8 cellular contexts compared by ENCODE assay signal in genomic region chr1:220733090-220733569, GRCh38. TPM values are rescaled to one million over a fixed set of nuclear protein-coding genes. Genes with fewer than 3 reads are reported as not detected.
A peak's percentile ranks its signal among the peaks of the same experiment; 100 is the strongest.
DNase-seq lines count a peak whose midpoint lies in the region; ATAC-seq and TF ChIP-seq lines count a peak whose summit lies in the region.

No MANE protein-coding gene starts in this region.

- H3F3A ChIP-seq in GM23338 (replicated peaks; ENCODE audit: low read depth), result no peaks in the 10 kb centered on the region

- H3K4me1 ChIP-seq in GM23338 (ENCODE audit: insufficient read depth), result no peaks in the 10 kb centered on the region
- peaks cover 0 to 18% (median 0%) of the 10 kb centered on the region in 3 donors for H3K4me1 ChIP-seq in gastroesophageal sphincter
- H3K4me1 ChIP-seq in testis, result peaks cover 7% of the 10 kb centered on the region

- peak overlapping the region; percentile 52 for H3K4me2 ChIP-seq in GM23338

- H3K9me3 Mint-ChIP-seq in GM23338, result no peaks in the 10 kb centered on the region; the same call in 2 of the 3 replicates

- H3K27ac ChIP-seq in GM23338 (ENCODE audit: low read depth) (no peak overlapping the region), gastroesophageal sphincter (peak overlapping the region in 3 of 4 donors; percentile 63 to 70 (median 69)), testis (peak overlapping the region in 1 of 2 donors; percentile 39)

- TF ChIP-seq EP300 in gastroesophageal sphincter (IDR thresholded peaks at IDR 0.05), result no peak

- no peak overlapping the region for H3K27ac Mint-ChIP-seq in GM23338

- DNase-seq in Daoy (ENCODE audit: low read depth) (peak; percentile 85), GM23338 (ENCODE audit: low spot score) (peak; percentile 93), LHCN-M2 (ENCODE audit: low read depth) (peak; percentile 81), SHP77 treated with DMSO at 0.1 percent for 48 hours (lab: John Stamatoyannopoulos, UW) (peak; percentile 64), omental fat pad (ENCODE audit: low spot score) (peak; percentile 59), testis (peak; percentile 72)
- peak; percentile 55 for DNase-seq in activated T-helper 9 cell treated with anti-CD3 and anti-CD28 coated beads, Interleukin-2, amount 50 U/mL, for 16 hours (ENCODE audit: low read depth)

- H4K20me1 ChIP-seq in GM23338 (replicated peaks; ENCODE audit: insufficient read depth), result no peaks in the 10 kb centered on the region

- H3K9me3 ChIP-seq in gastroesophageal sphincter (no peaks in the 10 kb centered on the region), testis (no peaks in the 10 kb centered on the region)

- H3K9me2 ChIP-seq in GM23338 (ENCODE audit: insufficient read depth), result 0 out of 2 replicates have a peak, but pooled peaks cover 7% of the 10 kb centered on the region

- H3K4me3 Mint-ChIP-seq in GM23338, result no peak overlapping the region

- TF ChIP-seq CTCF in GM23338 (conservative IDR thresholded peaks at IDR 0.05; ENCODE audit: low read depth in 2 of 2) (peak; percentile 87 to 95), gastroesophageal sphincter (IDR thresholded peaks at IDR 0.05) (peak; percentile 79 to 92 (median 82)), omental fat pad (IDR thresholded peaks at IDR 0.05) (peak in 2 of 3 donors; percentile 24 to 26), testis (IDR thresholded peaks at IDR 0.05) (peak; percentile 89 to 94 (median 92))

- no peaks in the 10 kb centered on the region for H3K36me3 Mint-ChIP-seq in GM23338 (ENCODE audit: low read depth)

- H3K4me3 ChIP-seq in GM23338 (no peak overlapping the region), gastroesophageal sphincter (peak overlapping the region in 1 of 2 donors; percentile 19), testis (peak overlapping the region; percentile 2 to 20)

- ATAC-seq in GM23338 (peak; percentile 99), gastroesophageal sphincter (peak; percentile 99), omental fat pad (ENCODE audit: low FRiP score) (peak; percentile 97)

- H3K79me2 ChIP-seq in GM23338 (replicated peaks; ENCODE audit: insufficient read depth), result no peaks in the 10 kb centered on the region

- no peak overlapping the region for H2AFZ ChIP-seq in GM23338

- H3K27me3 ChIP-seq in GM23338 (ENCODE audit: insufficient read depth) (no peaks in the 10 kb centered on the region), gastroesophageal sphincter (no peaks in the 10 kb centered on the region), testis (no peaks in the 10 kb centered on the region)

- 5 to 6% methylated on average over 6 to 13 of the region's 15 CpGs for WGBS in gastroesophageal sphincter (ENCODE audit: low coverage in 1 of 2), 2 donors
- WGBS in testis, 2 donors, result 0 to 1% methylated on average over 15 of the region's 15 CpGs

- TF ChIP-seq POLR2A in gastroesophageal sphincter (IDR thresholded peaks at IDR 0.05), result no peak
- TF ChIP-seq POLR2A in testis (IDR thresholded peaks at IDR 0.05), result no peak

- H3K36me3 ChIP-seq in GM23338 (ENCODE audit: insufficient read depth) (no peaks in the 10 kb centered on the region), gastroesophageal sphincter (no peaks in the 10 kb centered on the region), testis (ENCODE audit: low read depth, missing control alignments) (no peaks in the 10 kb centered on the region)

- no peaks in the 10 kb centered on the region for H3K27me3 Mint-ChIP-seq in GM23338 (ENCODE audit: insufficient read depth, low read depth, poor library complexity)

- H3K4me1 Mint-ChIP-seq in GM23338, result no peaks in the 10 kb centered on the region; the same call in 1 of the 3 replicates

- intact Hi-C loops in testis (cut with DNase I; ENCODE audit: low total_unique reads), result no loop called here

TF ChIP-seq in GM23338, 12 proteins besides CTCF, POLR2A, EP300 and RAD21 (continues in another document):
- TF ChIP-seq NANOG (IDR thresholded peaks at IDR 0.05; ENCODE audit: borderline replicate concordance) (no peak), ZNF114 (CRISPR knock-in tag; IDR thresholded peaks at IDR 0.05) (no peak), REST (IDR thresholded peaks at IDR 0.05; ENCODE audit: unreplicated experiment) (no peak), JUNB (IDR thresholded peaks at IDR 0.05; ENCODE audit: unreplicated experiment) (no peak), POLR2AphosphoS5 (IDR thresholded peaks at IDR 0.05; ENCODE audit: low read depth) (no peak)

RNA-seq across cellular contexts. Expression of gene MTARC2, which starts 15.0 kb away (rescaled TPM):
- total RNA-seq in Daoy (2014; rRNA removed; shearing (Covaris generic)), result 1.8 and 3.8 TPM in 2 replicates
- 4.1 and 4.3 TPM in 2 replicates for total RNA-seq in GM23338 (2014; rRNA removed; shearing (Covaris generic))
- polyA plus RNA-seq in GM23338 (2016; fragmentation: Nextera tagmentation; extraction: Ambion mirVana), result 7.7 and 8.0 TPM in 2 replicates
- total RNA-seq in LHCN-M2 (2014; rRNA removed), result 0.17 and 1.5 TPM in 2 replicates
- 3.1 TPM for polyA plus RNA-seq in LHCN-M2 (2012)
- 10 to 100 TPM; 13.0 to 32.5 (median 17.9) TPM for total RNA-seq in gastroesophageal sphincter
- total RNA-seq in omental fat pad, result 10 to 100 TPM; 15.7 to 31.6 (median 26.7) TPM
- total RNA-seq in testis, result 10 to 100 TPM; 56.7 to 58.7 TPM
- 28.5 TPM for polyA plus RNA-seq in testis (ENCODE audit: insufficient read depth, low read depth, low replicate concordance)

RNA-seq across cellular contexts. Expression of gene C1orf115, which starts 43.0 kb away (rescaled TPM):
- total RNA-seq in Daoy (2014; rRNA removed; shearing (Covaris generic)), result 3.1 and 5.3 TPM in 2 replicates
- total RNA-seq in GM23338 (2014; rRNA removed; shearing (Covaris generic)), result 6.0 and 6.1 TPM in 2 replicates
- polyA plus RNA-seq in GM23338 (2016; fragmentation: Nextera tagmentation; extraction: Ambion mirVana) (2.5 and 2.9 TPM in 2 replicates), testis (ENCODE audit: insufficient read depth, low read depth, low replicate concordance) (12.0 TPM)
- total RNA-seq in LHCN-M2 (2014; rRNA removed) (under 0.01 and 0.11 TPM in 2 replicates), gastroesophageal sphincter (10 to 100 TPM in 2 of 4 donors, 1 to 10 TPM in 2; 6.8 to 28.0 (median 9.5) TPM), omental fat pad (10 to 100 TPM; 27.4 to 63.0 (median 38.9) TPM), testis (10 to 100 TPM in 1 of 2 donors, 1 to 10 TPM in 1; 10.0 to 10.8 TPM)
- polyA plus RNA-seq in LHCN-M2 (2012), result 0.21 TPM

RNA-seq across cellular contexts. Expression of gene MTARC1, which starts 53.6 kb away (rescaled TPM):
- 1.5 and 3.9 TPM in 2 replicates for total RNA-seq in Daoy (2014; rRNA removed; shearing (Covaris generic))
- 29.7 and 33.9 TPM in 2 replicates for total RNA-seq in GM23338 (2014; rRNA removed; shearing (Covaris generic))
- polyA plus RNA-seq in GM23338 (2016; fragmentation: Nextera tagmentation; extraction: Ambion mirVana) (33.2 and 34.6 TPM in 2 replicates), testis (ENCODE audit: insufficient read depth, low read depth, low replicate concordance) (2.3 TPM)
- total RNA-seq in LHCN-M2 (2014; rRNA removed) (0.34 and 2.5 TPM in 2 replicates), gastroesophageal sphincter (1 to 10 TPM; 3.7 to 8.1 (median 5.4) TPM), omental fat pad (100 to 1,000 TPM in 3 of 4 donors, 10 to 100 TPM in 1; 87.2 to 394 (median 192) TPM), testis (1 to 10 TPM in 1 of 2 donors, under 1 TPM in 1; 0.93 to 1.1 TPM)
- polyA plus RNA-seq in LHCN-M2 (2012), result 0.50 TPM

Comparison
In these comparisons a context has a peak if more than half of its experiments do, and no peak if none do; other contexts are left out.
1. CTCF ChIP-seq: peak in every context shown above with its lines; median percentile 92 in testis; 91 in GM23338; 82 in gastroesophageal sphincter; 25 in omental fat pad.